8 cellular contexts compared by ENCODE assay signal in the genomic region with DNA sequence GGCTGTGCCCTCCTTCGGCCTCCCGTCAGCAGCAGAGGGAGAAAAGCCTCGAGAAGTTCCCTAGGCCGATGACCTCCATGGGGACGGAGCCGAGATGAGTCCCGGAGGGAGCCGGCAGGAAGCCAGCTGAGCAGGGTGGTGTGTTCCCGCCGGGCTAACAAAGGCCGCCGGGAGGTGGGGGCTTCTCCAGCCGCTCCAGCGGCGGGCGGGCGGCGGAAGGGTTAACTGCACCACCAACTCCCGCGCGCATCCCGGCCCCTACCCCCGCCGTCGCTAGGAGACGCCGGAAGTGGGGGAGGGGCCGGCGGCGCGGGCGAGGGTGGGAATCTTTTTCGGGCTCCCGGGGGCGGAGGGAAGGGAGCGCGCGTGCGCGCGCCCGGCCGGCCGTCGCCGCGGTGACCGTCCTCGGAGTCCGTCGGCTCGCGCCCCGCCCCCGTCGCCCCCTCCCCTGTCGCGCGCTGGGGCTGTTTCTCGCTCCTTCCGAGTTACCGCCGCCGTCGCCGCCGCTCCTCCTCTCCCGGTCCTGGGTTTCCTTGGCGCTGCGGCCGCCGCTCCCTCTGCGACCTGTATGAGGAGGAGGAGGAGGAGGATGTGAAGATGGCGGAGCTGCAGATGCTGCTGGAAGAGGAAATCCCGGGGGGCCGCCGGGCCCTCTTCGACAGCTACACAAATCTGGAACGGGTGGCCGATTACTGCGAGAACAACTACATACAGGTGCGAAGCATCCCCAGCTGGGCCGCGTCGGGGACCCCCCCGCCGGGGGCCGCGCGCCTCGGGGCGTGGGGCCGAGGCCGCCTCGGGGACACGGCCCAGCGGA. TPM values are rescaled to one million over a fixed set of nuclear protein-coding genes. Genes with fewer than 3 reads are reported as not detected.
A peak's percentile ranks its signal among the peaks of the same experiment; 100 is the strongest.
DNase-seq lines count a peak whose midpoint lies in the region; ATAC-seq, FAIRE-seq and TF ChIP-seq lines count a peak whose summit lies in the region.

TSS of gene ABI2 (plus strand) at position 477 of the 817 bp plus-strand sequence. CDS start at position 598, 121 bp downstream.

- DNase-seq in AG09309 (ENCODE audit: low read depth) (no peak), NCI-H524 (lab: John Stamatoyannopoulos, UW) (peak; percentile 80 to 90), dermis microvascular lymphatic vessel endothelial cell (ENCODE audit: low read depth in 2 of 2) (peak; percentile 48 to 80), HepG2 (ENCODE audit: low spot score) (peak; percentile 84)
- peak; percentile 28 to 54 for DNase-seq in activated CD4-positive, alpha-beta T cell treated with anti-CD3 and anti-CD28 coated beads, Interleukin-2, amount 50 U/mL, for 24 hours (ENCODE audit: low read depth in 1 of 2, low spot score in 1 of 2)
- DNase-seq in stimulated activated CD4-positive, alpha-beta T cell treated with anti-CD3 and anti-CD28 coated beads, Interleukin-2, amount 100 ng/mL, for 48 hours = peak; percentile 59 to 65

- TF ChIP-seq CTCF in AG09309 (IDR thresholded peaks at IDR 0.05; ENCODE audit: control insufficient read depth, insufficient read depth, low read depth, low read length, missing control alignments) (no peak), HepG2 (CRISPR knock-in tag; IDR thresholded peaks at IDR 0.05) (no peak)

- H3K4me3 ChIP-seq in AG09309 (ENCODE audit: control insufficient read depth, low read depth, low read length) = peak within 1 kb of the TSS; percentile 97
- peak within 1 kb of the TSS; percentile 97 to 100 (median 97) for H3K4me3 ChIP-seq in HepG2 (replicated peaks in 1 of 3; ENCODE audit: insufficient read depth in 1 of 3, low read depth in 2 of 3, low read length in 3 of 3)

- no peaks in the 10 kb centered on the region for H3K9me3 ChIP-seq in HepG2 (ENCODE audit: low read length)

- peaks cover 9% of the 10 kb centered on the region for H4K20me1 ChIP-seq in HepG2 (ENCODE audit: insufficient read depth, low read length)

- no peaks in the 10 kb centered on the region for H3K36me3 ChIP-seq in HepG2 (replicated peaks in 1 of 2; ENCODE audit: control insufficient read depth in 1 of 2, insufficient read depth in 2 of 2, low read length in 2 of 2)

- TF ChIP-seq RAD21 in HepG2 (CRISPR knock-in tag; IDR thresholded peaks at IDR 0.05) = peak; percentile 60

- TF ChIP-seq EP300 in HepG2 (IDR thresholded peaks at IDR 0.05; ENCODE audit: low read depth in 2 of 2, low read length in 2 of 2) (peak in 1 of 2 experiments; percentile 72; a peak in 2 of 4 replicates), HepG2 (CRISPR knock-in tag; IDR thresholded peaks at IDR 0.05; ENCODE audit: borderline replicate concordance) (peak; percentile 61)

- in situ Hi-C loops in HepG2 (cut with HindIII; ENCODE audit: extremely low pct_ligation_motif_present, low pct_unique_long_range_greater_than_20kb) = no loop called here

- POLR2A ChIA-PET in HepG2 (lab: Yijun Ruan, JAX) = interaction anchor here (0.6 to 1.5 kb wide), 3 partner anchors 41 to 492 kb away, joined by 3 to 8 read pairs (median 3); partner anchors contain the start of gene CYP20A1

- no TSS peak for BruUV-seq in HepG2 (replicated peaks; lab: Mats Ljungman, UMichigan)

- H3K9ac ChIP-seq in HepG2 (ENCODE audit: insufficient read depth, low read depth, low read length) = peak within 1 kb of the TSS; percentile 95

- peaks cover 49% of the 10 kb centered on the region for H3K79me2 ChIP-seq in HepG2 (ENCODE audit: insufficient read depth, low read length)

- TF ChIP-seq POLR2A in HepG2 (IDR thresholded peaks at IDR 0.05; ENCODE audit: insufficient read depth in 1 of 2, low read depth in 2 of 2, low read length in 2 of 2) = peak; percentile 25 to 80; a peak in 3 of 4 replicates

- H3K4me1 ChIP-seq in HepG2 (ENCODE audit: insufficient read depth, low read length) = peaks cover 34% of the 10 kb centered on the region

- no peak for FAIRE-seq in HepG2 (lab: Jason Lieb, UNC)

- peak within 1 kb of the TSS; percentile 85 for H3K4me2 ChIP-seq in HepG2 (ENCODE audit: low read depth, low read length)

- CTCF ChIA-PET in HepG2 (lab: Yijun Ruan, JAX; ENCODE audit: low intra/inter-chr PET ratio, low total read pairs) = no interaction called here

- H3K27me3 ChIP-seq in HepG2 (ENCODE audit: control insufficient read depth in 1 of 2, insufficient read depth in 2 of 2, low read length in 2 of 2) = peaks cover 0 to 2% of the 10 kb centered on the region in 2 experiments; a peak in 1 of 5 replicates

- peak within 1 kb of the TSS; percentile 98 for H2AFZ ChIP-seq in HepG2 (ENCODE audit: low read length)

- peak within 1 kb of the TSS; percentile 83 for H3K27ac ChIP-seq in HepG2 (ENCODE audit: extremely low read length, insufficient read depth, low read length)

- intact Hi-C loops in HepG2 (cut with micrococcal nuclease; ENCODE audit: unreplicated experiment) = loop anchor here (2.0 kb wide), 1 partner anchor 89 kb away; the partner anchor contains the start of gene CYP20A1

- WGBS in HepG2 (ENCODE audit: low lambda C conversion rate) = 2% methylated on average over 40 of the region's 97 CpGs

- ATAC-seq in GM19023 (IDR thresholded peaks at IDR 0.05; ENCODE audit: unreplicated experiment) (peak; percentile 63), HG03280 (IDR thresholded peaks at IDR 0.05; ENCODE audit: unreplicated experiment) (peak; percentile 56), HepG2 (peak; percentile 92)

TF ChIP-seq in HepG2, 621 proteins besides CTCF, POLR2A, EP300 and RAD21 (continues in another document):
- peak; percentile 69 for TF ChIP-seq MEIS2 (CRISPR knock-in tag; IDR thresholded peaks at IDR 0.05)
- TF ChIP-seq HNF4G (IDR thresholded peaks at IDR 0.05; ENCODE audit: borderline replicate concordance, low read depth, low read length) = peak; percentile 60; the same call in 1 of the 2 replicates
- no peak; the same call in 1 of the 2 replicates for TF ChIP-seq HNF4G (CRISPR knock-in tag; IDR thresholded peaks at IDR 0.05; ENCODE audit: borderline replicate concordance, low read depth)
- peak; percentile 80; the same call in 1 of the 2 replicates for TF ChIP-seq ZSCAN25 (CRISPR knock-in tag; IDR thresholded peaks at IDR 0.05)
- no peak for TF ChIP-seq ZNF260 (CRISPR knock-in tag; IDR thresholded peaks at IDR 0.05; ENCODE audit: borderline replicate concordance, low read depth)
- no peak; the same call in 1 of the 2 replicates for TF ChIP-seq ZNF619 (CRISPR knock-in tag; IDR thresholded peaks at IDR 0.05)
- TF ChIP-seq MED1 (CRISPR knock-in tag; IDR thresholded peaks at IDR 0.05) = peak; percentile 72
- TF ChIP-seq ZBTB39 (CRISPR knock-in tag; IDR thresholded peaks at IDR 0.05) = 0 out of 2 replicates have a peak, but pooled peaks have one; percentile 54
- peak; percentile 42; the same call in 1 of the 2 replicates for TF ChIP-seq ZNF430 (CRISPR knock-in tag; IDR thresholded peaks at IDR 0.05)
- TF ChIP-seq ZNF589 (CRISPR knock-in tag; conservative IDR thresholded peaks at IDR 0.05) = peak; percentile 68
- TF ChIP-seq MAFF (IDR thresholded peaks at IDR 0.05; ENCODE audit: low read depth, low read length) = no peak
- TF ChIP-seq ZNF207 (IDR thresholded peaks at IDR 0.05; ENCODE audit: borderline replicate concordance) = no peak
- TF ChIP-seq PHF8 (CRISPR knock-in tag; IDR thresholded peaks at IDR 0.05) = peak; percentile 85
- TF ChIP-seq KAT8 (CRISPR knock-in tag; IDR thresholded peaks at IDR 0.05) = peak; percentile 83
- peak; percentile 26; the same call in 1 of the 2 replicates for TF ChIP-seq ZBTB3 (CRISPR knock-in tag; IDR thresholded peaks at IDR 0.05; ENCODE audit: borderline replicate concordance, low read depth)

RNA-seq across cellular contexts. Expression of gene ABI2, which starts in this region (rescaled TPM):
- total RNA-seq in dermis microvascular lymphatic vessel endothelial cell = 26.7 and 30.8 TPM in 2 replicates
- 25.6 and 28.4 TPM in 2 replicates for total RNA-seq in HepG2 (2016; rRNA removed; fragmentation: Illumina TruSeq; extraction: Trizol)
- total RNA-seq in HepG2 (2016; cell fraction: cytosol; rRNA removed; fragmentation: Illumina TruSeq; extraction: Trizol; ENCODE audit: low read depth) = 44.8 and 46.3 TPM in 2 replicates
- total RNA-seq in HepG2 (2016; cell fraction: insoluble cytoplasmic fraction; rRNA removed; fragmentation: Illumina TruSeq; extraction: Trizol) = 21.9 and 28.8 TPM in 2 replicates
- 68.2 and 73.5 TPM in 2 replicates for total RNA-seq in HepG2 (2016; cell fraction: membrane; rRNA removed; fragmentation: Illumina TruSeq; extraction: Trizol)
- 23.7 and 25.0 TPM in 2 replicates for total RNA-seq in HepG2 (2016; cell fraction: nucleus; rRNA removed; fragmentation: Illumina TruSeq; extraction: Trizol)
- polyA plus RNA-seq in HepG2 (2011; rRNA removed) = 25.7 and 32.4 TPM in 2 replicates
- polyA plus RNA-seq in HepG2 (2011; cell fraction: cytosol; rRNA removed) = 31.0 and 32.8 TPM in 2 replicates
- polyA plus RNA-seq in HepG2 (2011; cell fraction: nucleus; rRNA removed) = 71.0 and 77.5 TPM in 2 replicates
- 45.1 and 50.7 TPM in 2 replicates for polyA plus RNA-seq in HepG2 (2012)
- 96.9 and 104 TPM in 2 replicates for polyA plus RNA-seq in HepG2 (2016; cell fraction: cytosol; fragmentation: Illumina TruSeq; extraction: Trizol; ENCODE audit: low read depth)
- 42.9 and 54.1 TPM in 2 replicates for polyA plus RNA-seq in HepG2 (2016; cell fraction: insoluble cytoplasmic fraction; fragmentation: Illumina TruSeq; extraction: Trizol; ENCODE audit: low read depth)
- 133 and 138 TPM in 2 replicates for polyA plus RNA-seq in HepG2 (2016; cell fraction: membrane; fragmentation: Illumina TruSeq; extraction: Trizol; ENCODE audit: low read depth)
- 55.9 and 61.1 TPM in 2 replicates for polyA plus RNA-seq in HepG2 (2016; cell fraction: nucleus; fragmentation: Illumina TruSeq; extraction: Trizol; ENCODE audit: insufficient read depth, low read depth)
- polyA minus RNA-seq in HepG2 (2011; rRNA and poly(A)+ RNA removed; ENCODE audit: low replicate concordance) = 25.3 and 47.5 TPM in 2 replicates
- polyA minus RNA-seq in HepG2 (2011; cell fraction: cytosol; rRNA and poly(A)+ RNA removed) = 18.2 and 21.5 TPM in 2 replicates
- 43.9 and 45.2 TPM in 2 replicates for polyA minus RNA-seq in HepG2 (2011; cell fraction: nucleus; rRNA and poly(A)+ RNA removed)
